ENCODE assay signal across 21 cellular contexts in the genomic region with DNA sequence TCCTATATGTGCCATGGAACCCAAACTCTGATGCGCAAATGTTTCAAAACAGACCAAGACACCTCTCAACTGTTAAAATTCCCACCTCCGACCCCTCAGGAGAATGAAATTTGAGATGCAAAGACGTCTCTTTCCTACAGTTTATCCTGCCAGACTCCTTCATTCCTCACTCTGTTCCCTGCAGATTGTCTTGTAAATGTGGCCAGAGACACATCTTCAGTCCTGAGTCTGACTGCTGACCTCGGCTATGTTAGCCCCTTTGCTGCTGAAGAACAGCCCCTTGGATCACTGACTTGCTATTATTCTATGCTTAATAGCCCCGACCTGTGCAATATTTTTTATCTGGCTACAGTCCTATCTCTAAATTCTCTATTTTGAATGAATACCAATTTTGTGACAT. TPM values are rescaled to one million over a fixed set of nuclear protein-coding genes. Genes with fewer than 3 reads are reported as not detected.
A peak's percentile ranks its signal among the peaks of the same experiment; 100 is the strongest.
DNase-seq lines count a peak whose midpoint lies in the region; TF ChIP-seq lines count a peak whose summit lies in the region.
"Had no signal": no experiment of that assay in that cellular context is flagged by ENCODE, and none has a peak within 500 bp of the region (broad histone marks: within the 10 kb centered on the region; RNA-seq: fewer than 3 reads in every experiment).

No MANE protein-coding gene starts in this region.

- intact Hi-C loops in testis (cut with DNase I; ENCODE audit: low total_unique reads): no loop called here

- H3K4ac ChIP-seq in mesendoderm (ENCODE audit: low read depth, low read length): no peak overlapping the region

- H3K9ac ChIP-seq in HUES48 (ENCODE audit: low read depth, low read length) (no peak overlapping the region), endodermal cell (ENCODE audit: extremely low read depth, low read length, poor library complexity, severe bottlenecking) (no peak overlapping the region), mesendoderm (ENCODE audit: low read length) (no peak overlapping the region)
- H3K9ac ChIP-seq: BLaER1 treated with 17β-estradiol and CSF1 and Interleukin-3, amounts not matched to agents 10 nM and 100 nM had no signal

- TF ChIP-seq CTCF in endodermal cell (conservative IDR thresholded peaks at IDR 0.05): no peak
- TF ChIP-seq CTCF in testis (IDR thresholded peaks at IDR 0.05): no peak

- no peaks in the 10 kb centered on the region for H3K27me3 Mint-ChIP-seq in endodermal cell (ENCODE audit: insufficient read depth)
- H3K27me3 Mint-ChIP-seq: CD4-positive, alpha-beta memory T cell had no signal

- H2AK5ac ChIP-seq in mesendoderm (ENCODE audit: low read length): no peak overlapping the region

- H3K4me1 Mint-ChIP-seq in endodermal cell: peaks cover 27% of the 10 kb centered on the region
- H3K4me1 Mint-ChIP-seq: CD4-positive, alpha-beta memory T cell had no signal

- H3K27ac Mint-ChIP-seq in endodermal cell: no peak overlapping the region
- H3K27ac Mint-ChIP-seq: CD4-positive, alpha-beta memory T cell had no signal

- H3K27ac ChIP-seq in HUES48 (ENCODE audit: low read depth, low read length) (peak overlapping the region; percentile 88), endodermal cell (ENCODE audit: low read depth, low read length) (peak overlapping the region; percentile 19), mesendoderm (ENCODE audit: low read depth, low read length) (no peak overlapping the region), testis (no peak overlapping the region)
- no peak overlapping the region for H3K27ac ChIP-seq in effector memory CD4-positive, alpha-beta T cell (ENCODE audit: insufficient read depth, low read length, poor library complexity, severe bottlenecking)
- H3K27ac ChIP-seq: BLaER1 treated with 17β-estradiol and CSF1 and Interleukin-3, amounts not matched to agents 10 nM and 100 nM had no signal

- H3K4me2 ChIP-seq in mesendoderm (ENCODE audit: low read length): no peak overlapping the region
- H3K4me2 ChIP-seq: BLaER1 treated with 17β-estradiol and CSF1 and Interleukin-3, amounts not matched to agents 10 nM and 100 nM had no signal

- H3K79me2 ChIP-seq in mesendoderm (ENCODE audit: control insufficient read depth, insufficient read depth, low read length): no peaks in the 10 kb centered on the region

- TF ChIP-seq POLR2A in testis (IDR thresholded peaks at IDR 0.05): no peak

- H3K4me3 ChIP-seq in HUES48 (ENCODE audit: low read depth, low read length): peak overlapping the region; percentile 37
- no peak overlapping the region for H3K4me3 ChIP-seq in endodermal cell (ENCODE audit: low read length)
- no peak overlapping the region for H3K4me3 ChIP-seq in mesendoderm (ENCODE audit: low read length)
- no peak overlapping the region for H3K4me3 ChIP-seq in testis
- no peak overlapping the region for H3K4me3 ChIP-seq in effector memory CD4-positive, alpha-beta T cell (ENCODE audit: insufficient read depth, low read depth, low read length, poor library complexity, severe bottlenecking)
- H3K4me3 ChIP-seq: BLaER1 treated with 17β-estradiol and CSF1 and Interleukin-3, amounts not matched to agents 10 nM and 100 nM had no signal

- DNase-seq in ELF-1 (ENCODE audit: low read depth, low spot score): peak; percentile 29
- no peak for DNase-seq in endodermal cell
- DNase-seq in mesendoderm: peak; percentile 19
- no peak for DNase-seq in DMS153 treated with DMSO at 0.1 percent for 48 hours (lab: John Stamatoyannopoulos, UW; ENCODE audit: unreplicated experiment)
- DNase-seq in Kasumi-1 (lab: John Stamatoyannopoulos, UW): no peak
- DNase-seq in testis: no peak
- DNase-seq in effector memory CD4-positive, alpha-beta T cell: no peak
- DNase-seq: 8988T; CD4-positive, alpha-beta memory T cell; GDM1; Karpas-422; NCI-H1694 treated with DMSO at 0.1 percent for 48 hours; NCI-H2081 treated with DMSO at 0.1 percent for 48 hours; NCI-H2171 treated with DMSO at 0.1 percent for 48 hours; NCI-H524 treated with DMSO at 0.1 percent for 48 hours; PC-3; Right ventricle myocardium superior; SW 1271 had no signal

- no peaks in the 10 kb centered on the region for H3K27me3 ChIP-seq in HUES48 (ENCODE audit: control insufficient read depth, insufficient read depth, low read length)
- no peaks in the 10 kb centered on the region for H3K27me3 ChIP-seq in endodermal cell (ENCODE audit: control insufficient read depth, insufficient read depth, low read length, poor library complexity, severe bottlenecking)
- no peaks in the 10 kb centered on the region for H3K27me3 ChIP-seq in mesendoderm (ENCODE audit: insufficient read depth, low read length, poor library complexity)
- H3K27me3 ChIP-seq in testis: no peaks in the 10 kb centered on the region
- no peaks in the 10 kb centered on the region for H3K27me3 ChIP-seq in effector memory CD4-positive, alpha-beta T cell (replicated peaks; ENCODE audit: control insufficient read depth, insufficient read depth, low read length, poor library complexity, severe bottlenecking)
- H3K27me3 ChIP-seq: BLaER1 treated with 17β-estradiol and CSF1 and Interleukin-3, amounts not matched to agents 10 nM and 100 nM had no signal

- no peak overlapping the region for H3K56ac ChIP-seq in mesendoderm (ENCODE audit: low read length)

- no peak overlapping the region for H2BK15ac ChIP-seq in mesendoderm (replicated peaks; ENCODE audit: low read depth)

- no peak overlapping the region for H4K8ac ChIP-seq in mesendoderm (ENCODE audit: low read depth, low read length)

- H3K9me3 Mint-ChIP-seq in endodermal cell: no peaks in the 10 kb centered on the region

- H3K4me1 ChIP-seq in HUES48 (ENCODE audit: control insufficient read depth, insufficient read depth, low read length) (peaks cover 33% of the 10 kb centered on the region), endodermal cell (ENCODE audit: control insufficient read depth, insufficient read depth, low read length) (peaks cover 3% of the 10 kb centered on the region), mesendoderm (ENCODE audit: control insufficient read depth, low read depth, low read length) (peaks cover 5% of the 10 kb centered on the region), testis (no peaks in the 10 kb centered on the region)
- H3K4me1 ChIP-seq in effector memory CD4-positive, alpha-beta T cell (ENCODE audit: control insufficient read depth, insufficient read depth, low read length, poor library complexity, severe bottlenecking): no peaks in the 10 kb centered on the region
- H3K4me1 ChIP-seq: BLaER1 treated with 17β-estradiol and CSF1 and Interleukin-3, amounts not matched to agents 10 nM and 100 nM had no signal

- WGBS in endodermal cell (ENCODE audit: insufficient coverage in 1 of 2, insufficient read length in 1 of 2), 2 experiments: 33 to 35% methylated on average over 3 to 5 of the region's 5 CpGs
- WGBS in mesendoderm (ENCODE audit: extremely low coverage, insufficient coverage, low lambda C conversion rate): no CpG with 5 or more reads among the region's 5 CpGs
- WGBS in testis, 2 donors: 48% methylated on average over 5 of the region's 5 CpGs

- H3K9me3 ChIP-seq in HUES48 (ENCODE audit: control insufficient read depth, insufficient read depth, low read length) (no peaks in the 10 kb centered on the region), endodermal cell (ENCODE audit: control insufficient read depth, low read length) (no peaks in the 10 kb centered on the region), testis (no peaks in the 10 kb centered on the region)
- no peaks in the 10 kb centered on the region for H3K9me3 ChIP-seq in effector memory CD4-positive, alpha-beta T cell (ENCODE audit: control insufficient read depth, low read length)
- H3K9me3 ChIP-seq: BLaER1 treated with 17β-estradiol and CSF1 and Interleukin-3, amounts not matched to agents 10 nM and 100 nM had no signal

- no peak overlapping the region for H4K5ac ChIP-seq in mesendoderm (ENCODE audit: low read length)

- H3K79me1 ChIP-seq in mesendoderm (ENCODE audit: low read length): no peaks in the 10 kb centered on the region

- no peak overlapping the region for H3K23ac ChIP-seq in mesendoderm (ENCODE audit: low read length)

- H3K4me3 Mint-ChIP-seq in endodermal cell: no peak overlapping the region
- H3K4me3 Mint-ChIP-seq: CD4-positive, alpha-beta memory T cell had no signal

- H3K36me3 ChIP-seq in HUES48 (ENCODE audit: control insufficient read depth, insufficient read depth, low read length) (no peaks in the 10 kb centered on the region), endodermal cell (ENCODE audit: control insufficient read depth, insufficient read depth, low read length) (no peaks in the 10 kb centered on the region), mesendoderm (ENCODE audit: control insufficient read depth, insufficient read depth, low read length) (no peaks in the 10 kb centered on the region), testis (ENCODE audit: low read depth, missing control alignments) (no peaks in the 10 kb centered on the region)
- no peaks in the 10 kb centered on the region for H3K36me3 ChIP-seq in effector memory CD4-positive, alpha-beta T cell (ENCODE audit: control insufficient read depth, insufficient read depth, low read length)
- H3K36me3 ChIP-seq: BLaER1 treated with 17β-estradiol and CSF1 and Interleukin-3, amounts not matched to agents 10 nM and 100 nM had no signal

- no peak overlapping the region for H2BK120ac ChIP-seq in mesendoderm (ENCODE audit: low read depth, low read length)

- no peak overlapping the region for H2BK5ac ChIP-seq in mesendoderm (ENCODE audit: low read length)

- H3K18ac ChIP-seq in mesendoderm (ENCODE audit: low read length): no peak overlapping the region

- no peaks in the 10 kb centered on the region for H3K36me3 Mint-ChIP-seq in endodermal cell (ENCODE audit: low read depth)
- H3K36me3 Mint-ChIP-seq: CD4-positive, alpha-beta memory T cell had no signal

RNA-seq across cellular contexts. Expression of a gene that starts 16.5 kb away (rescaled TPM):
- total RNA-seq in endodermal cell (1 to 10 TPM; 5.1 to 6.7 TPM), testis (1 to 10 TPM in 1 of 2 donors, under 1 TPM in 1; 0.93 to 1.6 TPM)
- 2.1 TPM for polyA plus RNA-seq in endodermal cell (2013, experiment 1 of 2)
- polyA plus RNA-seq in endodermal cell (2013, experiment 2 of 2): 2.0 TPM
- 0.65 TPM for polyA plus RNA-seq in mesendoderm (2013, experiment 1 of 2)
- 0.84 TPM for polyA plus RNA-seq in mesendoderm (2013, experiment 2 of 2)
- polyA plus RNA-seq in testis (ENCODE audit: insufficient read depth, low read depth, low replicate concordance): 2.2 TPM
- total RNA-seq: CD4-positive, alpha-beta memory T cell; RPMI7951 had no signal
- polyA plus RNA-seq: CD4-positive, alpha-beta memory T cell had no signal

Comparison
In these comparisons a context has a peak if more than half of its experiments do, and no peak if none do; other contexts are left out.
1. DNase-seq: peak in ELF-1 (single experiment) and mesendoderm (single experiment); none in endodermal cell (single experiment), DMS153 treated with DMSO at 0.1 percent for 48 hours (single experiment), Kasumi-1 (0 of 2), testis (single experiment) and effector memory CD4-positive, alpha-beta T cell (0 of 3).
2. H3K27ac ChIP-seq: peak in HUES48 (single experiment) and endodermal cell (single experiment); none in mesendoderm (single experiment), testis (0 of 2) and effector memory CD4-positive, alpha-beta T cell (single experiment).